ENCODE assay signal across 9 cellular contexts in the genomic region with DNA sequence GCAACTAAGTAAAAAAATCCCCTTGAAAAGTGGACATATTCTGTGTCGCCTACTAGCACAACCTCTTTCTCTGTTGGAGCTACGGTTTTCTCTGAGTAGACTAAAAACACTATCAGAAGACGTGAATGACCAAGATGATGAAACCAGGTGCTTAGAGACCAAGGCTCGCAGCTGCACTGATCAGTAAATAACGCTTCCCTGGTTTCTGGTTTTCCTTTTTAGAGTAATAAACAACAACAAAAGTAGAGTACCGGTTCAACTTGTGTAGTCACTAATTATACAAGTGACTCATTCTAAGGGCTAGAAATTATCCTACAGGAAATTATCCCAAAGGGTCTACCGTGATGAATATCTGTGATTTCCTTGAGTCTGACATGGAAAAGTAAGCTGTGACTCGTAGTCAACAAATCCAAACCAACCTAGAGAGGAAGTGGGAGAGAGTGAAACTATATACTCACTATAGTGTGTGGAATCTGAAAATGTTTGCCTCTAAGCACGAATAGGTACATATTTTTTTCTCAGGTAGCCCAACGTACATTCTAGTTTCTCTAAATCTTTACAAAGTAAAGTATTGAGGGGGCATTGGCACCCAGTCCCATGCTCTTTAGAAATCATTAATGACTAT. TPM values are rescaled to one million over a fixed set of nuclear protein-coding genes. Genes with fewer than 3 reads are reported as not detected.
A peak's percentile ranks its signal among the peaks of the same experiment; 100 is the strongest.
DNase-seq lines count a peak whose midpoint lies in the region; ATAC-seq and TF ChIP-seq lines count a peak whose summit lies in the region.
"Had no signal": no experiment of that assay in that cellular context is flagged by ENCODE, and none has a peak within 500 bp of the region (broad histone marks: within the 10 kb centered on the region; RNA-seq: fewer than 3 reads in every experiment).

No MANE protein-coding gene starts in this region.

- H3K4me3 ChIP-seq in mesodermal cell (ENCODE audit: extremely low read depth, insufficient read depth, low read length, poor library complexity, severe bottlenecking): no peak overlapping the region
- no peak overlapping the region for H3K4me3 ChIP-seq in transverse colon

- DNase-seq in NCI-H526 (lab: John Stamatoyannopoulos, UW) (no peak), transverse colon (no peak), NCI-H1694 treated with DMSO at 0.1 percent for 48 hours (lab: John Stamatoyannopoulos, UW) (no peak)
- DNase-seq: activated gamma-delta T cell treated with Interleukin-2 at 50 U/mL for 16 hours, SIG-M5 had no signal

- H3K4me1 Mint-ChIP-seq in IgD-negative memory B cell: peaks cover 74 to 86% (median 82%) of the 10 kb centered on the region in 3 donors

- H3K4me1 ChIP-seq in mesodermal cell (ENCODE audit: control insufficient read depth, insufficient read depth, low read length, poor library complexity, severe bottlenecking) (peaks cover 12% of the 10 kb centered on the region), transverse colon (no peaks in the 10 kb centered on the region)

- no peaks in the 10 kb centered on the region for H3K36me3 ChIP-seq in mesodermal cell (ENCODE audit: control insufficient read depth, insufficient read depth, low read length)
- no peaks in the 10 kb centered on the region for H3K36me3 ChIP-seq in transverse colon

- peaks cover 2% of the 10 kb centered on the region for H3K36me3 Mint-ChIP-seq in IgD-negative memory B cell

- H3K9me3 Mint-ChIP-seq in IgD-negative memory B cell: peaks cover 0 to 2% (median 0%) of the 10 kb centered on the region in 3 donors

- H3K27ac Mint-ChIP-seq in IgD-negative memory B cell: peak overlapping the region; percentile 81 to 97 (median 95)

- H3K9me3 ChIP-seq in mesodermal cell (ENCODE audit: control insufficient read depth, low read length) (no peaks in the 10 kb centered on the region), transverse colon (no peaks in the 10 kb centered on the region)

- intact Hi-C loops in transverse colon (cut with DNase I; ENCODE audit: low total_unique reads): no loop called here

- ATAC-seq in GM19025 (IDR thresholded peaks at IDR 0.05; ENCODE audit: low read depth, unreplicated experiment) (peak; percentile 57), HG02610 (IDR thresholded peaks at IDR 0.05; ENCODE audit: unreplicated experiment) (peak; percentile 61)

- in situ Hi-C loops in transverse colon (cut with MboI; ENCODE audit: low pct_ligation_motif_present in 1 of 4, low pct_unique_long_range_greater_than_20kb in 1 of 4, low sequenced_read_pairs in 3 of 4): no loop called here

- TF ChIP-seq CTCF in transverse colon (IDR thresholded peaks at IDR 0.05): no peak

- H3K27me3 ChIP-seq in transverse colon: no peaks in the 10 kb centered on the region

- 91 to 92% methylated on average over 3 to 6 of the region's 10 CpGs for WGBS in mesodermal cell (ENCODE audit: insufficient coverage in 2 of 2), 2 experiments
- 59 to 79% methylated on average over 8 to 10 of the region's 10 CpGs for WGBS in transverse colon (ENCODE audit: low coverage in 1 of 2), 2 donors

- no peak for TF ChIP-seq EP300 in transverse colon (IDR thresholded peaks at IDR 0.05; ENCODE audit: low read depth)

- H3K27ac ChIP-seq in mesodermal cell (ENCODE audit: low read depth, low read length, severe bottlenecking): peak overlapping the region; percentile 19
- peak overlapping the region in 1 of 4 donors; percentile 55 for H3K27ac ChIP-seq in transverse colon

- TF ChIP-seq POLR2A in transverse colon (IDR thresholded peaks at IDR 0.05): no peak

- H3K27me3 Mint-ChIP-seq in IgD-negative memory B cell: no peaks in the 10 kb centered on the region

- H3K4me3 Mint-ChIP-seq in IgD-negative memory B cell: peak overlapping the region; percentile 45 to 87 (median 76)

RNA-seq across cellular contexts. Expression of gene RASGRP3, which starts 17.8 kb away (rescaled TPM):
- polyA plus RNA-seq in IgD-negative memory B cell: 82.4 TPM
- 35.0 TPM for polyA plus RNA-seq in mesodermal cell (2013, experiment 1 of 2)
- 34.6 TPM for polyA plus RNA-seq in mesodermal cell (2013, experiment 2 of 2)
- total RNA-seq in transverse colon: 10 to 100 TPM in 1 of 4 donors, 1 to 10 TPM in 2, not detected in 1; 3.4 to 16.5 (median 4.8) TPM
